24 cellular contexts compared by ENCODE assay signal in the genomic region with DNA sequence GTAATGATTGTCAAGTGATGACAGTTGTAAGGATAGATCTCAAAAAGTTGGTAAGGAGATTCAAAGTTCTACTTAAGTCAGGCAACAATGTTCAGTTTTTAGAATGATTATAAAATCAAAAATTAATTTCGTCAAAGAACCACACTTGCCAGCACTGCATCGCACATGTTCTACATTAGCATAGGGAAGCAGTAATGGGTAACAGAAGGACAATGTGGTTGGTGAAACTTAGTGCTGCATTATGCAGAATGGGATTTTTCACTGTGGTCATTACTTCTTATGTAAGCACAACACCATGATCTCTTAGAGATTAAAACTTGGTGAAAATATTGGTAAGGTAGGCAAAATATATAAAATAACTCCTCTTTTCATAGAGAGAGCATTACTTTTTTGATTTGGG.
"Had no signal": no experiment of that assay in that cellular context is flagged by ENCODE, and none has a peak within 500 bp of the region (broad histone marks: within the 10 kb centered on the region; RNA-seq: fewer than 3 reads in every experiment).

No MANE protein-coding gene starts in this region.

- H3K4me1 Mint-ChIP-seq: endodermal cell, mesothelial cell of epicardium, naive B cell had no signal

- ATAC-seq: effector memory CD8-positive, alpha-beta T cell; esophagus mucosa; gastrocnemius medialis; heart right ventricle; left cardiac atrium; left lung; left ventricle myocardium superior; lower lobe of right lung; mucosa of descending colon; naive thymus-derived CD8-positive, alpha-beta T cell had no signal

- H3K27me3 Mint-ChIP-seq: naive B cell; naive thymus-derived CD8-positive, alpha-beta T cell had no signal

- H3K4me3 Mint-ChIP-seq: effector memory CD8-positive, alpha-beta T cell; endodermal cell; mesothelial cell of epicardium; naive B cell; naive thymus-derived CD8-positive, alpha-beta T cell had no signal

- DNase-seq: dermis blood vessel endothelial cell; dorsolateral prefrontal cortex; effector CD8-positive, alpha-beta T cell; effector memory CD8-positive, alpha-beta T cell; endodermal cell; erythroblast; esophagus squamous epithelium; foreskin melanocyte; gastrocnemius medialis; glutamatergic neuron; head of caudate nucleus; heart right ventricle; hippocampal formation; left cardiac atrium; left lung; left ventricle myocardium superior; lower lobe of right lung; mesenchymal stem cell; mucosa of descending colon; naive B cell; naive thymus-derived CD8-positive, alpha-beta T cell had no signal

- H3K4me3 ChIP-seq: coronary artery, dorsolateral prefrontal cortex, esophagus squamous epithelium, gastrocnemius medialis, heart right ventricle, left lung, lower lobe of right lung, mucosa of descending colon had no signal

- H3K9me3 Mint-ChIP-seq: effector memory CD8-positive, alpha-beta T cell; endodermal cell; mesothelial cell of epicardium; naive thymus-derived CD8-positive, alpha-beta T cell had no signal
